In the genomic region with DNA sequence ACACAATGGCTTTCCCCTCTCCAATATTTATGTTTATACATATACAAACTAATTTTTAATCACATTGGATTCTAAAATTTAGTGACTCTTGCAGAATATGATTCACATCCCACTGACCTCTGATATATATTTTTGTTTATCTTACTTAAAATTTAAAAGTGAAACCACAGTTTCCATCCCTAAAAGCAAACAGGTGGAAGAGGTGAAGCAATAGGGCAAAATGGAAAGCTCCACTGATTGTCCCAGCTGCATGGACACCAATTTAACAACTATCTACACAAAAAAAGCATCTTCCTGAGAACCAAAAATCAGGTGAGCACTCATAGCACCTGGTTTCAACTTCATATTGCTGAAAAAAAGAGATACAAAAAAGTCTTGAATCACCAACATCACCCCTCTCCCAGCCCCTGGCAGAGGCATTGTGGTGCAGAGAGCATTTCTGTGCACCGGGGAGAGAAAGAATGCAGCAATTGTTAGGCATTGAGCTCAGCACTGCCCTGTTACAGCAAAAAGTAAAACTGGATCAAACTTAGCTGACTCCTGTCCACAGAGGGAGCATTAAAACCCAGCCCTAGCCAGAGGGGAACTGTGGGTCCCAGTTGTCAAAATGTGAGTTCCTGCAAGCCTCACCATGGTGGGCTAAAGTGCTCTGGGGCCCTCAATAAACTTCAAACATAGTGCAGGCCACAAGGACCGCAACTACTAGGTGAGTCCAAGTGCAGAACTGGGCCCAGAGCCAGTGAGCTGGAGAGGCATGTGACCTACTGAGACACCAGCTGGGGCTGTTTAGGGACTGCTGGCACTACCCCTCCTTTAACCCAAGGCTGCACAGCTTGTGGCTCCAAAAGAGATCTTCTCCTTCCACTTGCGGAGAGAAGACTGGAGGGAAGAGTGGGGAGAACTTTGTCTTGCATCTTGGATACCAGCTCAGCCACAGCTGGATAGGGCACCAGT, we compare ENCODE assay signal across 14 cellular contexts.
DNase-seq lines count a peak whose midpoint lies in the region; ATAC-seq and TF ChIP-seq lines count a peak whose summit lies in the region.
"Had no signal": no experiment of that assay in that cellular context is flagged by ENCODE, and none has a peak within 500 bp of the region (broad histone marks: within the 10 kb centered on the region; RNA-seq: fewer than 3 reads in every experiment).

No MANE protein-coding gene starts in this region.

- H3K4me3 Mint-ChIP-seq in effector memory CD8-positive, alpha-beta T cell, result no peak overlapping the region
- no peak overlapping the region for H3K4me3 Mint-ChIP-seq in mesothelial cell of epicardium

- peaks cover 99% of the 10 kb centered on the region for H3K36me3 ChIP-seq in MG63

- no peaks in the 10 kb centered on the region for H3K27me3 Mint-ChIP-seq in effector memory CD8-positive, alpha-beta T cell
- no peaks in the 10 kb centered on the region for H3K27me3 Mint-ChIP-seq in mesothelial cell of epicardium (ENCODE audit: low read depth)

- peak overlapping the region; percentile 26 to 44 for H3K27ac Mint-ChIP-seq in effector memory CD8-positive, alpha-beta T cell
- H3K27ac Mint-ChIP-seq in mesothelial cell of epicardium, result no peak overlapping the region

- ATAC-seq in effector memory CD8-positive, alpha-beta T cell (replicated peaks), result no peak
- ATAC-seq in GM21529 (IDR thresholded peaks at IDR 0.05; ENCODE audit: unreplicated experiment), result no peak

- H3K9me3 ChIP-seq in MG63, result peaks cover 6% of the 10 kb centered on the region

- TF ChIP-seq CTCF in mesothelial cell of epicardium (IDR thresholded peaks at IDR 0.05; ENCODE audit: unreplicated experiment), result no peak

- no peaks in the 10 kb centered on the region for H3K9me3 Mint-ChIP-seq in effector memory CD8-positive, alpha-beta T cell
- peaks cover 17% of the 10 kb centered on the region for H3K9me3 Mint-ChIP-seq in mesothelial cell of epicardium

- H3K4me3 ChIP-seq in MG63, result no peak overlapping the region
- H3K4me3 ChIP-seq: SJSA1 had no signal

- peaks cover 62% of the 10 kb centered on the region for H3K36me3 Mint-ChIP-seq in effector memory CD8-positive, alpha-beta T cell (ENCODE audit: insufficient read depth)
- H3K36me3 Mint-ChIP-seq in mesothelial cell of epicardium, result peaks cover 60% of the 10 kb centered on the region

- H3K4me1 Mint-ChIP-seq in effector memory CD8-positive, alpha-beta T cell (ENCODE audit: low read depth in 2 of 2), result peaks cover 0 to 18% of the 10 kb centered on the region in 2 donors
- no peaks in the 10 kb centered on the region for H3K4me1 Mint-ChIP-seq in mesothelial cell of epicardium

- H3K27me3 ChIP-seq in MG63, result no peaks in the 10 kb centered on the region
- H3K27me3 ChIP-seq: SJSA1 had no signal

- DNase-seq in NCI-H82 (lab: John Stamatoyannopoulos, UW), result peak; percentile 6
- DNase-seq in NCI-H82 treated with DMSO at 0.1 percent for 48 hours (lab: John Stamatoyannopoulos, UW; ENCODE audit: unreplicated experiment), result no peak
- no peak for DNase-seq in effector memory CD8-positive, alpha-beta T cell
- DNase-seq in iris pigment epithelial cell (ENCODE audit: low read depth), result peak; percentile 16
- no peak for DNase-seq in mesothelial cell of epicardium (ENCODE audit: low spot score in 2 of 2, unreplicated experiment in 2 of 2)
- no peak for DNase-seq in MG63
- DNase-seq: activated CD4-positive, CD25-positive, alpha-beta regulatory T cell; erythroblast; MM.1S; NCI-H226; stimulated activated CD4-positive, alpha-beta T cell treated with anti-CD3 and anti-CD28 coated beads, Interleukin-4, amount 100 ng/mL, for 24 hours had no signal

- H3K27ac ChIP-seq in temporal lobe (ENCODE audit: low read depth, low read length), result peak overlapping the region; percentile 23
- H3K27ac ChIP-seq: SJSA1 had no signal

Comparison
In these comparisons a context has a peak if more than half of its experiments do, and no peak if none do; other contexts are left out.
1. DNase-seq: peak in NCI-H82 (single experiment) and iris pigment epithelial cell (single experiment); none in NCI-H82 treated with DMSO at 0.1 percent for 48 hours (single experiment), effector memory CD8-positive, alpha-beta T cell (0 of 3), mesothelial cell of epicardium (0 of 2) and MG63 (single experiment).